ENCODE assay signal across 15 cellular contexts in genomic region chrY:6902116-6902515, GRCh38. TPM values are rescaled to one million over a fixed set of nuclear protein-coding genes. Genes with fewer than 3 reads are reported as not detected.
"Had no signal": no experiment of that assay in that cellular context is flagged by ENCODE, and none has a peak within 500 bp of the region (broad histone marks: within the 10 kb centered on the region; RNA-seq: fewer than 3 reads in every experiment).

No MANE protein-coding gene starts in this region.

RNA-seq across cellular contexts. Expression of gene TBL1Y, which starts 8.4 kb away (rescaled TPM):
- total RNA-seq: temporal lobe, ureter, urinary bladder, uterus, vagina had no signal

RNA-seq across cellular contexts. Expression of gene AMELY, which starts 9.4 kb away (rescaled TPM):
- total RNA-seq: stomach, subcutaneous adipose tissue, suprapubic skin, temporal lobe, testis, thoracic aorta, thyroid gland, tibial nerve, transverse colon, upper lobe of left lung, upper lobe of right lung, ureter, urinary bladder, uterus, vagina had no signal
- polyA plus RNA-seq: stomach, urinary bladder had no signal
